Comparison of ENCODE assay signal across 9 cellular contexts in the genomic region with DNA sequence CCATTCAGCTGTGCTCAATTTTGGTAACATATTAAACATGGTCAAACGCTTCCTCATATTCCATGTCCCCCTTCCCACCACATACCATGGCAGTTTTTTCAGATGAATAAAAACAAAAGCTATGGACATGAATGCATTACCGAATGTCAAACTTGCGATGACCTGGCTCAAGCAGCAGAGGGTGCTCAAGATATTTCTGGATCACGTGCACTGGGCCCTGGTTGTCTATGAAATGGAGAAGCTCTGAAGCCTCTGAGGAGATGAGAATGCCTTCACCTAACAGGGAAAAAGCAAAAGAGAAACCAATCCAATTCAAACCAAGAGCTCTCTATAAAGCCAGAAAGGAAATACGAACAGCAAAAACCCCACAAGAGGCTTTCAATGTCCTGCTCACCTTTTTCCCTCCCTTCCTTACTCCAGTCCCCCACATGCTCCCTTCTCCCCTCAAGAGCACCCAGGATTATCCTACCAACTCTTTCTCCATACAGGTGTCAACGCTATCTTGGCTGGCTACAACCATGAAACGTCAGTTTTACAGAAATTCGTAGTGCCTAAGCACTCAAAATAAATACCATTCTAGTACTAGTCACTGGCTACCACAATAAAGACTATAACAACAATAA. TPM values are rescaled to one million over a fixed set of nuclear protein-coding genes. Genes with fewer than 3 reads are reported as not detected.
DNase-seq lines count a peak whose midpoint lies in the region; ATAC-seq, FAIRE-seq and TF ChIP-seq lines count a peak whose summit lies in the region.
"Not testable (repeated sequence)": the region's sequence is repeated elsewhere in the genome, so short reads cannot be mapped to it uniquely, and the experiment has no call there.
"Had no signal": no experiment of that assay in that cellular context is flagged by ENCODE, and none has a peak within 500 bp of the region (broad histone marks: within the 10 kb centered on the region; RNA-seq: fewer than 3 reads in every experiment).

No MANE protein-coding gene starts in this region.

- H3K4me3 ChIP-seq in keratinocyte (ENCODE audit: control insufficient read depth in 2 of 3, extremely low read depth in 1 of 3, insufficient read depth in 2 of 3, low read depth in 1 of 3, low read length in 3 of 3); upper lobe of right lung: not testable (repeated sequence)

- not testable (repeated sequence) for H3K36me3 ChIP-seq in keratinocyte (ENCODE audit: control insufficient read depth in 2 of 2, extremely low read depth in 1 of 2, insufficient read depth in 2 of 2, low read length in 2 of 2); upper lobe of right lung

- H4K20me1 ChIP-seq in keratinocyte (ENCODE audit: control insufficient read depth, extremely low read depth, insufficient read depth, low read length), result not testable (repeated sequence)

- H3K9me1 ChIP-seq in keratinocyte (ENCODE audit: control insufficient read depth, extremely low read depth, insufficient read depth, low read length), result not testable (repeated sequence)

- not testable (repeated sequence) for H3K27me3 Mint-ChIP-seq in activated T-cell treated with anti-CD3 and anti-CD28 coated beads, Interleukin-2, amount 50 U/mL, for 72 hours (ENCODE audit: low read depth)

- H3K79me2 ChIP-seq in keratinocyte (ENCODE audit: control insufficient read depth, insufficient read depth, low read length), result not testable (repeated sequence)

- FAIRE-seq in keratinocyte (lab: Jason Lieb, UNC), result peak; percentile 43

- H3K9ac ChIP-seq in keratinocyte (ENCODE audit: control insufficient read depth, extremely low read depth, insufficient read depth, low read length), result not testable (repeated sequence)

- H3K9me3 ChIP-seq in keratinocyte (ENCODE audit: control insufficient read depth, low read depth, low read length); upper lobe of right lung: not testable (repeated sequence)

- H3K27me3 ChIP-seq in keratinocyte (ENCODE audit: control insufficient read depth, extremely low read depth, insufficient read depth, low read length); upper lobe of right lung: not testable (repeated sequence)

- H3K4me2 ChIP-seq in keratinocyte (ENCODE audit: control insufficient read depth, extremely low read depth, insufficient read depth, low read depth, low read length), result not testable (repeated sequence)

- not testable (repeated sequence) for H3K36me3 Mint-ChIP-seq in activated T-cell treated with anti-CD3 and anti-CD28 coated beads, Interleukin-2, amount 50 U/mL, for 72 hours (ENCODE audit: insufficient read depth in 2 of 2)

- ATAC-seq in GM18511 (IDR thresholded peaks at IDR 0.05; ENCODE audit: unreplicated experiment) (peak; percentile 78), GM19468 (IDR thresholded peaks at IDR 0.05; ENCODE audit: extremely low read depth, unreplicated experiment) (peak; percentile 67), HG02571 (IDR thresholded peaks at IDR 0.05; ENCODE audit: unreplicated experiment) (peak; percentile 66), HG03045 (IDR thresholded peaks at IDR 0.05; ENCODE audit: unreplicated experiment) (peak; percentile 87), HG03565 (IDR thresholded peaks at IDR 0.05; ENCODE audit: unreplicated experiment) (peak; percentile 73), upper lobe of right lung (peak; percentile 97)
- ATAC-seq in activated T-cell treated with anti-CD3 and anti-CD28 coated beads, Interleukin-2, amount 50 U/mL, for 72 hours (replicated peaks in 1 of 2), result peak; percentile 79 to 80

- not testable (repeated sequence) for DNase-seq in activated T-cell treated with anti-CD3 and anti-CD28 coated beads, Interleukin-2, amount 50 U/mL, for 72 hours; keratinocyte (ENCODE audit: low read depth, low spot score); upper lobe of right lung

- H3K27ac ChIP-seq in keratinocyte (ENCODE audit: control insufficient read depth, insufficient read depth, low read length); upper lobe of right lung: not testable (repeated sequence)

- H3K4me1 ChIP-seq in keratinocyte (ENCODE audit: control insufficient read depth, extremely low read depth, insufficient read depth, low read length); upper lobe of right lung: not testable (repeated sequence)

- intact Hi-C loops in upper lobe of right lung (cut with DNase I), result not testable (repeated sequence)

- not testable (repeated sequence) for H3K4me1 Mint-ChIP-seq in activated T-cell treated with anti-CD3 and anti-CD28 coated beads, Interleukin-2, amount 50 U/mL, for 72 hours (ENCODE audit: low read depth)

- dilution Hi-C loops in keratinocyte (cut with MboI; ENCODE audit: extremely low pct_ligation_motif_present, low sequenced_read_pairs), result not testable (repeated sequence)

- not testable (repeated sequence) for TF ChIP-seq CTCF in keratinocyte (optimal IDR thresholded peaks at IDR 0.05 in 1 of 3, IDR thresholded peaks at IDR 0.05 in 1 of 3, conservative IDR thresholded peaks at IDR 0.05 in 1 of 3; ENCODE audit: extremely low read depth in 1 of 3, insufficient read depth in 2 of 3, low read length in 3 of 3); upper lobe of right lung (IDR thresholded peaks at IDR 0.05)

- H3K27ac Mint-ChIP-seq in activated T-cell treated with anti-CD3 and anti-CD28 coated beads, Interleukin-2, amount 50 U/mL, for 72 hours, result not testable (repeated sequence)

- H2AFZ ChIP-seq in keratinocyte (ENCODE audit: control insufficient read depth, low read length), result not testable (repeated sequence)

- H3K9me3 Mint-ChIP-seq in activated T-cell treated with anti-CD3 and anti-CD28 coated beads, Interleukin-2, amount 50 U/mL, for 72 hours, result not testable (repeated sequence)

- not testable (repeated sequence) for H3K4me3 Mint-ChIP-seq in activated T-cell treated with anti-CD3 and anti-CD28 coated beads, Interleukin-2, amount 50 U/mL, for 72 hours

RNA-seq across cellular contexts. Expression of a gene that starts 27.2 kb away (rescaled TPM):
- total RNA-seq in activated T-cell treated with anti-CD3 and anti-CD28 coated beads, Interleukin-2, amount 50 U/mL, for 72 hours, result 1 to 10 TPM in 1 of 2 donors, under 1 TPM in 1; 0.17 to 1.3 TPM
- 0.05 TPM in 1 of 3 replicates, not detected in the others for polyA plus RNA-seq in keratinocyte
- polyA plus RNA-seq in keratinocyte (2011; ENCODE audit: low read depth), result not detected
- 0.09 TPM in 1 of 2 replicates, not detected in the other for polyA plus RNA-seq in keratinocyte (2011; cell fraction: cytosol; rRNA removed)
- polyA plus RNA-seq in keratinocyte (2011; cell fraction: nucleus; rRNA removed), result 0.14 and 0.19 TPM in 2 replicates
- not detected in 2 replicates for polyA plus RNA-seq in keratinocyte (2012; ENCODE audit: low replicate concordance)
- polyA minus RNA-seq in keratinocyte, result 0.51 TPM in 1 of 3 replicates, not detected in the others
- not detected for polyA minus RNA-seq in keratinocyte (2011; cell fraction: cytosol; rRNA and poly(A)+ RNA removed)
- polyA minus RNA-seq in keratinocyte (2011; cell fraction: nucleus; rRNA and poly(A)+ RNA removed), result 0.39 TPM in 1 of 2 replicates, not detected in the other
- total RNA-seq in upper lobe of right lung, result 3.1 TPM
- total RNA-seq: H4 had no signal
